8 cellular contexts compared by ENCODE assay signal in genomic region chr19:46787331-46788100, GRCh38. TPM values are rescaled to one million over a fixed set of nuclear protein-coding genes. Genes with fewer than 3 reads are reported as not detected.
DNase-seq lines count a peak whose midpoint lies in the region; ATAC-seq and TF ChIP-seq lines count a peak whose summit lies in the region.

No MANE protein-coding gene starts in this region.

- H3K27me3 Mint-ChIP-seq in activated CD8-positive, alpha-beta T cell treated with anti-CD3 and anti-CD28 coated beads, Interleukin-2, amount 10 ng/mL, durations not matched to agents 7 days and 5 days (ENCODE audit: low read depth): no peaks in the 10 kb centered on the region

- H3K36me3 Mint-ChIP-seq in activated CD8-positive, alpha-beta T cell treated with anti-CD3 and anti-CD28 coated beads, Interleukin-2, amount 10 ng/mL, durations not matched to agents 7 days and 5 days (ENCODE audit: low read depth): peaks cover 50% of the 10 kb centered on the region

- peak overlapping the region; percentile 98 for H3K4me3 Mint-ChIP-seq in activated CD8-positive, alpha-beta T cell treated with anti-CD3 and anti-CD28 coated beads, Interleukin-2, amount 10 ng/mL, durations not matched to agents 7 days and 5 days

- peaks cover 9 to 24% of the 10 kb centered on the region in 2 donors for H3K4me1 ChIP-seq in muscle layer of duodenum (ENCODE audit: control insufficient read depth in 1 of 2, insufficient read depth in 2 of 2, low read length in 2 of 2)
- peaks cover 0 to 38% (median 31%) of the 10 kb centered on the region in 4 donors for H3K4me1 ChIP-seq in tibial artery

- POLR2A ChIA-PET in activated CD8-positive, alpha-beta T cell treated with anti-CD3 and anti-CD28 coated beads, Interleukin-2, amount 10 ng/mL, durations not matched to agents 7 days and 5 days (lab: Charles Lee): interaction anchor here (0.7 to 5.4 kb wide), 15 partner anchors 10 to 326 kb away, joined by 3 to 51 read pairs (median 4); partner anchors contain the start of gene ZC3H4

- no peak for ATAC-seq in activated CD8-positive, alpha-beta T cell treated with anti-CD3 and anti-CD28 coated beads, Interleukin-2, amount 10 ng/mL, durations not matched to agents 7 days and 5 days
- no peak for ATAC-seq in GM18873 (IDR thresholded peaks at IDR 0.05; ENCODE audit: low FRiP score, unreplicated experiment)

- H3K27ac Mint-ChIP-seq in activated CD8-positive, alpha-beta T cell treated with anti-CD3 and anti-CD28 coated beads, Interleukin-2, amount 10 ng/mL, durations not matched to agents 7 days and 5 days: peak overlapping the region; percentile 96

- H3K9me3 Mint-ChIP-seq in activated CD8-positive, alpha-beta T cell treated with anti-CD3 and anti-CD28 coated beads, Interleukin-2, amount 10 ng/mL, durations not matched to agents 7 days and 5 days (ENCODE audit: insufficient read depth): no peaks in the 10 kb centered on the region

- TF ChIP-seq POLR2A in erythroblast (IDR thresholded peaks at IDR 0.05; ENCODE audit: low read length): no peak

- CTCF ChIA-PET in activated CD8-positive, alpha-beta T cell treated with anti-CD3 and anti-CD28 coated beads, Interleukin-2, amount 10 ng/mL, durations not matched to agents 7 days and 5 days (lab: Charles Lee): interaction anchor here (0.9 to 9.8 kb wide), 9 partner anchors 10 to 1095 kb away, joined by 3 to 65 read pairs (median 4); partner anchors contain the start of gene QPCTL

- peak; percentile 39 for DNase-seq in GM10266 (ENCODE audit: extremely low spot score)
- peak; percentile 13 for DNase-seq in NCI-H128 (lab: John Stamatoyannopoulos, UW; ENCODE audit: unreplicated experiment)
- DNase-seq in activated CD8-positive, alpha-beta T cell treated with anti-CD3 and anti-CD28 coated beads, Interleukin-2, amount 10 ng/mL, durations not matched to agents 7 days and 5 days: peak; percentile 55
- DNase-seq in erythroblast (lab: John Stamatoyannopoulos, UW): peak; percentile 70 to 79
- DNase-seq in tibial artery: peak; percentile 71 to 85
- DNase-seq in MV-4-11 (lab: John Stamatoyannopoulos, UW): no peak

- H3K9me3 ChIP-seq in muscle layer of duodenum (ENCODE audit: control insufficient read depth in 1 of 2, low read length in 2 of 2): no peaks in the 10 kb centered on the region
- H3K9me3 ChIP-seq in tibial artery: no peaks in the 10 kb centered on the region

- H3K4me3 ChIP-seq in muscle layer of duodenum (ENCODE audit: low read depth in 1 of 2, low read length in 2 of 2) (peak overlapping the region; percentile 79), tibial artery (peak overlapping the region; percentile 92 to 95)

- H3K27me3 ChIP-seq in muscle layer of duodenum (ENCODE audit: low read depth, low read length) (no peaks in the 10 kb centered on the region), tibial artery (no peaks in the 10 kb centered on the region)

- intact Hi-C loops in tibial artery (cut with DNase I; ENCODE audit: low total_unique reads): no loop called here

- H3K27ac ChIP-seq in muscle layer of duodenum (ENCODE audit: low read length) (peak overlapping the region; percentile 94), tibial artery (peak overlapping the region; percentile 88 to 97)

- H3K4me1 Mint-ChIP-seq in activated CD8-positive, alpha-beta T cell treated with anti-CD3 and anti-CD28 coated beads, Interleukin-2, amount 10 ng/mL, durations not matched to agents 7 days and 5 days (ENCODE audit: low read depth): peaks cover 66% of the 10 kb centered on the region

- TF ChIP-seq CTCF in GM10266 (IDR thresholded peaks at IDR 0.05; ENCODE audit: control insufficient read depth, insufficient read depth, low read depth, missing control alignments) (no peak), tibial artery (IDR thresholded peaks at IDR 0.05) (peak in 1 of 2 experiments; percentile 6)

- H3K36me3 ChIP-seq in muscle layer of duodenum (ENCODE audit: control insufficient read depth in 1 of 2, insufficient read depth in 2 of 2, low read length in 2 of 2) (peaks cover 3 to 6% of the 10 kb centered on the region in 2 donors), tibial artery (peaks cover 6 to 16% (median 10%) of the 10 kb centered on the region in 3 donors)

RNA-seq across cellular contexts. Expression of gene SLC1A5, which starts 0.9 kb away (rescaled TPM):
- 100 to 1,000 TPM; 176 to 178 TPM for total RNA-seq in activated CD8-positive, alpha-beta T cell treated with anti-CD3 and anti-CD28 coated beads, Interleukin-2, amount 10 ng/mL, durations not matched to agents 7 days and 5 days

RNA-seq across cellular contexts. Expression of gene STRN4, which starts 41.3 kb away (rescaled TPM):
- total RNA-seq in activated CD8-positive, alpha-beta T cell treated with anti-CD3 and anti-CD28 coated beads, Interleukin-2, amount 10 ng/mL, durations not matched to agents 7 days and 5 days: 10 to 100 TPM; 79.6 to 90.2 TPM

RNA-seq across cellular contexts. Expression of gene FKRP, which starts 41.7 kb away (rescaled TPM):
- 10 to 100 TPM; 15.3 to 18.4 TPM for total RNA-seq in activated CD8-positive, alpha-beta T cell treated with anti-CD3 and anti-CD28 coated beads, Interleukin-2, amount 10 ng/mL, durations not matched to agents 7 days and 5 days
